ENCODE assay signal across 3 cellular contexts in the genomic region with DNA sequence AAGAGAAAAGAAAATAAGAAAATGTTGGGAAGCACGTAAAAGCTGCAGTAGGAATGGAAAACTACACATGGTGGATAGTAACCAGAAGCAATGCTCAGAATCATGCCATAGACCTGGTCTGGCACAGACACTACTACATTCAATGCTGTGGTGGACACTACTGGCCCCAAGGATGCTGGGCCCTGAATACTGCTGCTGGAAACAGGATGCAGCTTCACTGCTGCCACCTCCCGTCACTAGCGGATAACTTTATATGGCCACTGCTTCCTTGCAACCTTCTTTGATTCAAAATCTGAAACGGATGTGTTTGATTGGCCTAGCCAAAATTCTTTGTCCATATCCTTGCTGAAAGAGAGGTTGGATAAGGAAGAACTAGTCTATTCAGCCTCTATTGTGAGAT.
TF ChIP-seq lines count a peak whose summit lies in the region.

No MANE protein-coding gene starts in this region.

TF ChIP-seq in A549, 52 proteins besides CTCF, POLR2A, EP300 and RAD21:
- TF ChIP-seq HDAC2 (IDR thresholded peaks at IDR 0.05) (no peak), BHLHE40 (IDR thresholded peaks at IDR 0.05; ENCODE audit: low read depth, low read length) (no peak), RFX5 (IDR thresholded peaks at IDR 0.05) (no peak), CBX8 (IDR thresholded peaks at IDR 0.05) (no peak), POLR2AphosphoS2 (conservative IDR thresholded peaks at IDR 0.05; ENCODE audit: low read length) (no peak), ZNF302 (CRISPR knock-in tag; IDR thresholded peaks at IDR 0.05) (no peak), NPAS2 (CRISPR knock-in tag; IDR thresholded peaks at IDR 0.05; ENCODE audit: borderline replicate concordance) (no peak), GATA3 (IDR thresholded peaks at IDR 0.05; ENCODE audit: borderline replicate concordance) (no peak), MYC (IDR thresholded peaks at IDR 0.05; ENCODE audit: borderline replicate concordance, low read length) (no peak), RNF2 (IDR thresholded peaks at IDR 0.05; ENCODE audit: borderline replicate concordance, low read depth) (no peak), HEYL (CRISPR knock-in tag; IDR thresholded peaks at IDR 0.05) (no peak)
- TF ChIP-seq, protein P1, sequence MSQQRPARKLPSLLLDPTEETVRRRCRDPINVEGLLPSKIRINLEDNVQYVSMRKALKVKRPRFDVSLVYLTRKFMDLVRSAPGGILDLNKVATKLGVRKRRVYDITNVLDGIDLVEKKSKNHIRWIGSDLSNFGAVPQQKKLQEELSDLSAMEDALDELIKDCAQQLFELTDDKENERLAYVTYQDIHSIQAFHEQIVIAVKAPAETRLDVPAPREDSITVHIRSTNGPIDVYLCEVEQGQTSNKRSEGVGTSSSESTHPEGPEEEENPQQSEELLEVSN (IDR thresholded peaks at IDR 0.05; ENCODE audit: borderline replicate concordance, low read depth) = no peak
- TF ChIP-seq, protein P2, sequence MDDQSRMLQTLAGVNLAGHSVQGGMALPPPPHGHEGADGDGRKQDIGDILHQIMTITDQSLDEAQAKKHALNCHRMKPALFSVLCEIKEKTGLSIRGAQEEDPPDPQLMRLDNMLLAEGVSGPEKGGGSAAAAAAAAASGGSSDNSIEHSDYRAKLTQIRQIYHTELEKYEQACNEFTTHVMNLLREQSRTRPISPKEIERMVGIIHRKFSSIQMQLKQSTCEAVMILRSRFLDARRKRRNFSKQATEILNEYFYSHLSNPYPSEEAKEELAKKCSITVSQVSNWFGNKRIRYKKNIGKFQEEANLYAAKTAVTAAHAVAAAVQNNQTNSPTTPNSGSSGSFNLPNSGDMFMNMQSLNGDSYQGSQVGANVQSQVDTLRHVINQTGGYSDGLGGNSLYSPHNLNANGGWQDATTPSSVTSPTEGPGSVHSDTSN (IDR thresholded peaks at IDR 0.05) = no peak
- TF ChIP-seq, protein P3, sequence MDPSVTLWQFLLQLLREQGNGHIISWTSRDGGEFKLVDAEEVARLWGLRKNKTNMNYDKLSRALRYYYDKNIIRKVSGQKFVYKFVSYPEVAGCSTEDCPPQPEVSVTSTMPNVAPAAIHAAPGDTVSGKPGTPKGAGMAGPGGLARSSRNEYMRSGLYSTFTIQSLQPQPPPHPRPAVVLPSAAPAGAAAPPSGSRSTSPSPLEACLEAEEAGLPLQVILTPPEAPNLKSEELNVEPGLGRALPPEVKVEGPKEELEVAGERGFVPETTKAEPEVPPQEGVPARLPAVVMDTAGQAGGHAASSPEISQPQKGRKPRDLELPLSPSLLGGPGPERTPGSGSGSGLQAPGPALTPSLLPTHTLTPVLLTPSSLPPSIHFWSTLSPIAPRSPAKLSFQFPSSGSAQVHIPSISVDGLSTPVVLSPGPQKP (IDR thresholded peaks at IDR 0.05; ENCODE audit: low read depth, low read length) = no peak

TF ChIP-seq in WTC11, 78 proteins besides CTCF, POLR2A, EP300 and RAD21:
- no peak for TF ChIP-seq MXD4 (CRISPR knock-in tag; IDR thresholded peaks at IDR 0.05; ENCODE audit: borderline replicate concordance)
- TF ChIP-seq, protein P4, sequence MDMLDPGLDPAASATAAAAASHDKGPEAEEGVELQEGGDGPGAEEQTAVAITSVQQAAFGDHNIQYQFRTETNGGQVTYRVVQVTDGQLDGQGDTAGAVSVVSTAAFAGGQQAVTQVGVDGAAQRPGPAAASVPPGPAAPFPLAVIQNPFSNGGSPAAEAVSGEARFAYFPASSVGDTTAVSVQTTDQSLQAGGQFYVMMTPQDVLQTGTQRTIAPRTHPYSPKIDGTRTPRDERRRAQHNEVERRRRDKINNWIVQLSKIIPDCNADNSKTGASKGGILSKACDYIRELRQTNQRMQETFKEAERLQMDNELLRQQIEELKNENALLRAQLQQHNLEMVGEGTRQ (CRISPR knock-in tag; IDR thresholded peaks at IDR 0.05) = no peak
- TF ChIP-seq TCF7 (CRISPR knock-in tag; IDR thresholded peaks at IDR 0.05; ENCODE audit: low read depth) = no peak
- no peak for TF ChIP-seq OVOL2 (CRISPR knock-in tag; IDR thresholded peaks at IDR 0.05; ENCODE audit: borderline replicate concordance)
- TF ChIP-seq, protein P5, sequence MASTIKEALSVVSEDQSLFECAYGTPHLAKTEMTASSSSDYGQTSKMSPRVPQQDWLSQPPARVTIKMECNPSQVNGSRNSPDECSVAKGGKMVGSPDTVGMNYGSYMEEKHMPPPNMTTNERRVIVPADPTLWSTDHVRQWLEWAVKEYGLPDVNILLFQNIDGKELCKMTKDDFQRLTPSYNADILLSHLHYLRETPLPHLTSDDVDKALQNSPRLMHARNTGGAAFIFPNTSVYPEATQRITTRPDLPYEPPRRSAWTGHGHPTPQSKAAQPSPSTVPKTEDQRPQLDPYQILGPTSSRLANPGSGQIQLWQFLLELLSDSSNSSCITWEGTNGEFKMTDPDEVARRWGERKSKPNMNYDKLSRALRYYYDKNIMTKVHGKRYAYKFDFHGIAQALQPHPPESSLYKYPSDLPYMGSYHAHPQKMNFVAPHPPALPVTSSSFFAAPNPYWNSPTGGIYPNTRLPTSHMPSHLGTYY (CRISPR knock-in tag; IDR thresholded peaks at IDR 0.05) = no peak
- no peak for TF ChIP-seq TEAD4 (CRISPR knock-in tag; IDR thresholded peaks at IDR 0.05)
- no peak for TF ChIP-seq ZBTB21 (CRISPR knock-in tag; IDR thresholded peaks at IDR 0.05; ENCODE audit: borderline replicate concordance)
- no peak for TF ChIP-seq ZNF423 (CRISPR knock-in tag; IDR thresholded peaks at IDR 0.05)
- no peak for TF ChIP-seq TP53 (CRISPR knock-in tag; IDR thresholded peaks at IDR 0.05)
- no peak for TF ChIP-seq EMX1 (CRISPR knock-in tag; IDR thresholded peaks at IDR 0.05)
- TF ChIP-seq SOX15 (CRISPR knock-in tag; IDR thresholded peaks at IDR 0.05) = no peak
- TF ChIP-seq, protein P6, sequence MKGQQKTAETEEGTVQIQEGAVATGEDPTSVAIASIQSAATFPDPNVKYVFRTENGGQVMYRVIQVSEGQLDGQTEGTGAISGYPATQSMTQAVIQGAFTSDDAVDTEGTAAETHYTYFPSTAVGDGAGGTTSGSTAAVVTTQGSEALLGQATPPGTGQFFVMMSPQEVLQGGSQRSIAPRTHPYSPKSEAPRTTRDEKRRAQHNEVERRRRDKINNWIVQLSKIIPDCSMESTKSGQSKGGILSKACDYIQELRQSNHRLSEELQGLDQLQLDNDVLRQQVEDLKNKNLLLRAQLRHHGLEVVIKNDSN (CRISPR knock-in tag; IDR thresholded peaks at IDR 0.05) = no peak
- no peak for TF ChIP-seq JUN (CRISPR knock-in tag; IDR thresholded peaks at IDR 0.05)
- no peak for TF ChIP-seq NFATC4 (CRISPR knock-in tag; IDR thresholded peaks at IDR 0.05)
- TF ChIP-seq, protein P7, sequence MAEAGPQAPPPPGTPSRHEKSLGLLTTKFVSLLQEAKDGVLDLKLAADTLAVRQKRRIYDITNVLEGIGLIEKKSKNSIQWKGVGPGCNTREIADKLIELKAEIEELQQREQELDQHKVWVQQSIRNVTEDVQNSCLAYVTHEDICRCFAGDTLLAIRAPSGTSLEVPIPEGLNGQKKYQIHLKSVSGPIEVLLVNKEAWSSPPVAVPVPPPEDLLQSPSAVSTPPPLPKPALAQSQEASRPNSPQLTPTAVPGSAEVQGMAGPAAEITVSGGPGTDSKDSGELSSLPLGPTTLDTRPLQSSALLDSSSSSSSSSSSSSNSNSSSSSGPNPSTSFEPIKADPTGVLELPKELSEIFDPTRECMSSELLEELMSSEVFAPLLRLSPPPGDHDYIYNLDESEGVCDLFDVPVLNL (CRISPR knock-in tag; IDR thresholded peaks at IDR 0.05; ENCODE audit: borderline replicate concordance, low read depth) = no peak

TF ChIP-seq in HepG2, 621 proteins besides CTCF, POLR2A, EP300 and RAD21 (continues in another document):
- TF ChIP-seq ZNF138 (CRISPR knock-in tag; IDR thresholded peaks at IDR 0.05; ENCODE audit: low read depth) (no peak), CEBPG (CRISPR knock-in tag; IDR thresholded peaks at IDR 0.05) (no peak)
- TF ChIP-seq, protein P8, sequence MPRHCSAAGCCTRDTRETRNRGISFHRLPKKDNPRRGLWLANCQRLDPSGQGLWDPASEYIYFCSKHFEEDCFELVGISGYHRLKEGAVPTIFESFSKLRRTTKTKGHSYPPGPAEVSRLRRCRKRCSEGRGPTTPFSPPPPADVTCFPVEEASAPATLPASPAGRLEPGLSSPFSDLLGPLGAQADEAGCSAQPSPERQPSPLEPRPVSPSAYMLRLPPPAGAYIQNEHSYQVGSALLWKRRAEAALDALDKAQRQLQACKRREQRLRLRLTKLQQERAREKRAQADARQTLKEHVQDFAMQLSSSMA (CRISPR knock-in tag; IDR thresholded peaks at IDR 0.05) = no peak
- TF ChIP-seq, protein P9, sequence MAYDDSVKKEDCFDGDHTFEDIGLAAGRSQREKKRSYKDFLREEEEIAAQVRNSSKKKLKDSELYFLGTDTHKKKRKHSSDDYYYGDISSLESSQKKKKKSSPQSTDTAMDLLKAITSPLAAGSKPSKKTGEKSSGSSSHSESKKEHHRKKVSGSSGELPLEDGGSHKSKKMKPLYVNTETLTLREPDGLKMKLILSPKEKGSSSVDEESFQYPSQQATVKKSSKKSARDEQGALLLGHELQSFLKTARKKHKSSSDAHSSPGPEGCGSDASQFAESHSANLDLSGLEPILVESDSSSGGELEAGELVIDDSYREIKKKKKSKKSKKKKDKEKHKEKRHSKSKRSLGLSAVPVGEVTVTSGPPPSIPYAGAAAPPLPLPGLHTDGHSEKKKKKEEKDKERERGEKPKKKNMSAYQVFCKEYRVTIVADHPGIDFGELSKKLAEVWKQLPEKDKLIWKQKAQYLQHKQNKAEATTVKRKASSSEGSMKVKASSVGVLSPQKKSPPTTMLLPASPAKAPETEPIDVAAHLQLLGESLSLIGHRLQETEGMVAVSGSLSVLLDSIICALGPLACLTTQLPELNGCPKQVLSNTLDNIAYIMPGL (CRISPR knock-in tag; IDR thresholded peaks at IDR 0.05; ENCODE audit: borderline replicate concordance in 1 of 2, low read depth in 1 of 2) = no peak
- TF ChIP-seq, protein P10, sequence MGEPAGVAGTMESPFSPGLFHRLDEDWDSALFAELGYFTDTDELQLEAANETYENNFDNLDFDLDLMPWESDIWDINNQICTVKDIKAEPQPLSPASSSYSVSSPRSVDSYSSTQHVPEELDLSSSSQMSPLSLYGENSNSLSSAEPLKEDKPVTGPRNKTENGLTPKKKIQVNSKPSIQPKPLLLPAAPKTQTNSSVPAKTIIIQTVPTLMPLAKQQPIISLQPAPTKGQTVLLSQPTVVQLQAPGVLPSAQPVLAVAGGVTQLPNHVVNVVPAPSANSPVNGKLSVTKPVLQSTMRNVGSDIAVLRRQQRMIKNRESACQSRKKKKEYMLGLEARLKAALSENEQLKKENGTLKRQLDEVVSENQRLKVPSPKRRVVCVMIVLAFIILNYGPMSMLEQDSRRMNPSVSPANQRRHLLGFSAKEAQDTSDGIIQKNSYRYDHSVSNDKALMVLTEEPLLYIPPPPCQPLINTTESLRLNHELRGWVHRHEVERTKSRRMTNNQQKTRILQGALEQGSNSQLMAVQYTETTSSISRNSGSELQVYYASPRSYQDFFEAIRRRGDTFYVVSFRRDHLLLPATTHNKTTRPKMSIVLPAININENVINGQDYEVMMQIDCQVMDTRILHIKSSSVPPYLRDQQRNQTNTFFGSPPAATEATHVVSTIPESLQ (CRISPR knock-in tag; conservative IDR thresholded peaks at IDR 0.05) = no peak
- TF ChIP-seq, protein P11, sequence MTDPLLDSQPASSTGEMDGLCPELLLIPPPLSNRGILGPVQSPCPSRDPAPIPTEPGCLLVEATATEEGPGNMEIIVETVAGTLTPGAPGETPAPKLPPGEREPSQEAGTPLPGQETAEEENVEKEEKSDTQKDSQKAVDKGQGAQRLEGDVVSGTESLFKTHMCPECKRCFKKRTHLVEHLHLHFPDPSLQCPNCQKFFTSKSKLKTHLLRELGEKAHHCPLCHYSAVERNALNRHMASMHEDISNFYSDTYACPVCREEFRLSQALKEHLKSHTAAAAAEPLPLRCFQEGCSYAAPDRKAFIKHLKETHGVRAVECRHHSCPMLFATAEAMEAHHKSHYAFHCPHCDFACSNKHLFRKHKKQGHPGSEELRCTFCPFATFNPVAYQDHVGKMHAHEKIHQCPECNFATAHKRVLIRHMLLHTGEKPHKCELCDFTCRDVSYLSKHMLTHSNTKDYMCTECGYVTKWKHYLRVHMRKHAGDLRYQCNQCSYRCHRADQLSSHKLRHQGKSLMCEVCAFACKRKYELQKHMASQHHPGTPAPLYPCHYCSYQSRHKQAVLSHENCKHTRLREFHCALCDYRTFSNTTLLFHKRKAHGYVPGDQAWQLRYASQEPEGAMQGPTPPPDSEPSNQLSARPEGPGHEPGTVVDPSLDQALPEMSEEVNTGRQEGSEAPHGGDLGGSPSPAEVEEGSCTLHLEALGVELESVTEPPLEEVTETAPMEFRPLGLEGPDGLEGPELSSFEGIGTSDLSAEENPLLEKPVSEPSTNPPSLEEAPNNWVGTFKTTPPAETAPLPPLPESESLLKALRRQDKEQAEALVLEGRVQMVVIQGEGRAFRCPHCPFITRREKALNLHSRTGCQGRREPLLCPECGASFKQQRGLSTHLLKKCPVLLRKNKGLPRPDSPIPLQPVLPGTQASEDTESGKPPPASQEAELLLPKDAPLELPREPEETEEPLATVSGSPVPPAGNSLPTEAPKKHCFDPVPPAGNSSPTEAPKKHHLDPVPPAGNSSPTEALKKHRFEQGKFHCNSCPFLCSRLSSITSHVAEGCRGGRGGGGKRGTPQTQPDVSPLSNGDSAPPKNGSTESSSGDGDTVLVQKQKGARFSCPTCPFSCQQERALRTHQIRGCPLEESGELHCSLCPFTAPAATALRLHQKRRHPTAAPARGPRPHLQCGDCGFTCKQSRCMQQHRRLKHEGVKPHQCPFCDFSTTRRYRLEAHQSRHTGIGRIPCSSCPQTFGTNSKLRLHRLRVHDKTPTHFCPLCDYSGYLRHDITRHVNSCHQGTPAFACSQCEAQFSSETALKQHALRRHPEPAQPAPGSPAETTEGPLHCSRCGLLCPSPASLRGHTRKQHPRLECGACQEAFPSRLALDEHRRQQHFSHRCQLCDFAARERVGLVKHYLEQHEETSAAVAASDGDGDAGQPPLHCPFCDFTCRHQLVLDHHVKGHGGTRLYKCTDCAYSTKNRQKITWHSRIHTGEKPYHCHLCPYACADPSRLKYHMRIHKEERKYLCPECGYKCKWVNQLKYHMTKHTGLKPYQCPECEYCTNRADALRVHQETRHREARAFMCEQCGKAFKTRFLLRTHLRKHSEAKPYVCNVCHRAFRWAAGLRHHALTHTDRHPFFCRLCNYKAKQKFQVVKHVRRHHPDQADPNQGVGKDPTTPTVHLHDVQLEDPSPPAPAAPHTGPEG (CRISPR knock-in tag; IDR thresholded peaks at IDR 0.05) = no peak
